In the genomic region with DNA sequence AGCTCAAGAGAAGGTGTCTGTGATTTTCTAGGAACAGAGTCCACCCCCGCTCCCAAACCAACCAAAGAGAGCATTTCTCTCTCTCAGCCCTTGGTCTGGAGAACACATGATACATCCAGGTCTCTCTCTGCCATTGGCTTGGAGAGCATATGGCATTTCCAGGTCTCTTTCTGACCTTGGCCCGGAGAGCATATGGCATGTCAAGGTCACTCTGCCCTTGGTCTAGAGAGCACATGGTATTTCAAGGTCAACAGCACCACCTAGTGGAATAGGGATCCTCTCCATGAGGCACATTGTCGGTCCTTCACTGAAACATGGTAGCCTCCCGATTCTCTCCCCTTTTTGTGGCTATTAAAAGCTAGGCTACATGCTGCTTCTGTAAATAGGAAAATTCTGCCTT, we compare ENCODE assay signal across 10 cellular contexts.
DNase-seq lines count a peak whose midpoint lies in the region; ATAC-seq, FAIRE-seq and TF ChIP-seq lines count a peak whose summit lies in the region.
"Had no signal": no experiment of that assay in that cellular context is flagged by ENCODE, and none has a peak within 500 bp of the region (broad histone marks: within the 10 kb centered on the region; RNA-seq: fewer than 3 reads in every experiment).

No MANE protein-coding gene starts in this region.

- 23% methylated on average over 4 of the region's 4 CpGs for WGBS in HepG2 (ENCODE audit: low lambda C conversion rate)
- 28 to 63% methylated on average over 3 of the region's 4 CpGs for WGBS in gastroesophageal sphincter (ENCODE audit: low coverage in 1 of 2), 2 donors

- H3K4me1 ChIP-seq in RWPE2 (ENCODE audit: insufficient read depth, poor library complexity, severe bottlenecking) (no peaks in the 10 kb centered on the region), HepG2 (ENCODE audit: insufficient read depth, low read length) (no peaks in the 10 kb centered on the region), gastroesophageal sphincter (no peaks in the 10 kb centered on the region)

- no TSS peak for BruUV-seq in HepG2 (replicated peaks; lab: Mats Ljungman, UMichigan)

- H3K27ac ChIP-seq in RWPE2 (ENCODE audit: poor library complexity, severe bottlenecking), result no peak overlapping the region
- no peak overlapping the region for H3K27ac ChIP-seq in HepG2 (ENCODE audit: extremely low read length, insufficient read depth, low read length)
- no peak overlapping the region for H3K27ac ChIP-seq in gastroesophageal sphincter
- H3K27ac ChIP-seq: thoracic aorta had no signal

- TF ChIP-seq RAD21 in HepG2 (CRISPR knock-in tag; IDR thresholded peaks at IDR 0.05), result 0 out of 2 replicates have a peak, but pooled peaks have one; percentile 20

- no peaks in the 10 kb centered on the region for H4K20me1 ChIP-seq in HepG2 (ENCODE audit: insufficient read depth, low read length)

- intact Hi-C loops in HepG2 (cut with micrococcal nuclease; ENCODE audit: unreplicated experiment), result loop anchor here (2.0 to 5.0 kb wide), 3 partner anchors 782 to 927 kb away; no protein-coding TSS in a partner anchor

- no peaks in the 10 kb centered on the region for H3K9me3 ChIP-seq in RWPE2 (ENCODE audit: severe bottlenecking)
- no peaks in the 10 kb centered on the region; the same call in 1 of the 2 replicates for H3K9me3 ChIP-seq in HepG2 (ENCODE audit: low read length)
- H3K9me3 ChIP-seq in gastroesophageal sphincter, result peaks cover 0 to 14% (median 0%) of the 10 kb centered on the region in 3 donors
- H3K9me3 ChIP-seq: thoracic aorta had no signal

- H3K4me3 ChIP-seq in HFF-Myc (replicated peaks; ENCODE audit: low read depth, low read length) (no peak overlapping the region), RWPE2 (ENCODE audit: severe bottlenecking) (no peak overlapping the region), HepG2 (replicated peaks in 1 of 3; ENCODE audit: insufficient read depth in 1 of 3, low read depth in 2 of 3, low read length in 3 of 3) (no peak overlapping the region), gastroesophageal sphincter (no peak overlapping the region)
- H3K4me3 ChIP-seq: thoracic aorta had no signal

- H3K4me2 ChIP-seq in HepG2 (ENCODE audit: low read depth, low read length), result peak overlapping the region; percentile 2; the same call in 1 of the 2 replicates

- peak; percentile 86 for FAIRE-seq in HepG2 (lab: Jason Lieb, UNC)
- FAIRE-seq: islet of Langerhans had no signal

- no peak overlapping the region for H3K9ac ChIP-seq in HepG2 (ENCODE audit: insufficient read depth, low read depth, low read length)

- H2AFZ ChIP-seq in HepG2 (ENCODE audit: low read length), result no peak overlapping the region

- TF ChIP-seq CTCF in GM12872 (IDR thresholded peaks at IDR 0.05; ENCODE audit: insufficient read depth, low read depth, low read length), result peak; percentile 67
- TF ChIP-seq CTCF in HFF-Myc (IDR thresholded peaks at IDR 0.05; ENCODE audit: low read depth, low read length, missing control alignments), result peak; percentile 17
- TF ChIP-seq CTCF in RWPE2 (IDR thresholded peaks at IDR 0.05; ENCODE audit: poor library complexity, severe bottlenecking), result peak; percentile 44
- TF ChIP-seq CTCF in HepG2 (CRISPR knock-in tag; IDR thresholded peaks at IDR 0.05), result peak; percentile 82
- no peak for TF ChIP-seq CTCF in gastroesophageal sphincter (IDR thresholded peaks at IDR 0.05)

- in situ Hi-C loops in HepG2 (cut with HindIII; ENCODE audit: extremely low pct_ligation_motif_present, low pct_unique_long_range_greater_than_20kb), result loop anchor here (25.0 kb wide), 1 partner anchor 922 kb away; no protein-coding TSS in a partner anchor

- POLR2A ChIA-PET in HepG2 (lab: Yijun Ruan, JAX), result no interaction called here

- ATAC-seq in RWPE2 (ENCODE audit: low read depth) (no peak), HepG2 (peak; percentile 88), HG03135 (IDR thresholded peaks at IDR 0.05; ENCODE audit: unreplicated experiment) (no peak), GM21447 (IDR thresholded peaks at IDR 0.05; ENCODE audit: unreplicated experiment) (no peak), gastroesophageal sphincter (no peak), HG03354 (IDR thresholded peaks at IDR 0.05; ENCODE audit: poor library complexity, severe bottlenecking, unreplicated experiment) (no peak)

- DNase-seq in HFF-Myc (ENCODE audit: extremely low read depth, low read depth) (no peak), RWPE2 (ENCODE audit: low spot score) (no peak), HepG2 (ENCODE audit: low spot score) (peak; percentile 52)

- TF ChIP-seq EP300 in HepG2 (IDR thresholded peaks at IDR 0.05; ENCODE audit: low read depth in 2 of 2, low read length in 2 of 2) (no peak), HepG2 (CRISPR knock-in tag; IDR thresholded peaks at IDR 0.05; ENCODE audit: borderline replicate concordance) (no peak), gastroesophageal sphincter (IDR thresholded peaks at IDR 0.05) (no peak)

- H3K79me2 ChIP-seq in HepG2 (ENCODE audit: insufficient read depth, low read length), result no peaks in the 10 kb centered on the region

- H3K27me3 ChIP-seq in RWPE2 (ENCODE audit: insufficient read depth, poor library complexity, severe bottlenecking) (no peaks in the 10 kb centered on the region), HepG2 (ENCODE audit: control insufficient read depth in 1 of 2, insufficient read depth in 2 of 2, low read length in 2 of 2) (no peaks in the 10 kb centered on the region), gastroesophageal sphincter (no peaks in the 10 kb centered on the region)

- CTCF ChIA-PET in HepG2 (lab: Yijun Ruan, JAX; ENCODE audit: low intra/inter-chr PET ratio, low total read pairs), result interaction anchor here (1.2 kb wide), 1 partner anchor 662 kb away, joined by 3 read pairs; no protein-coding TSS in a partner anchor

- TF ChIP-seq POLR2A in HepG2 (IDR thresholded peaks at IDR 0.05; ENCODE audit: insufficient read depth in 1 of 2, low read depth in 2 of 2, low read length in 2 of 2) (no peak), gastroesophageal sphincter (IDR thresholded peaks at IDR 0.05) (no peak)

- H3K36me3 ChIP-seq in RWPE2 (ENCODE audit: low read depth) (no peaks in the 10 kb centered on the region), HepG2 (replicated peaks in 1 of 2; ENCODE audit: control insufficient read depth in 1 of 2, insufficient read depth in 2 of 2, low read length in 2 of 2) (no peaks in the 10 kb centered on the region), gastroesophageal sphincter (no peaks in the 10 kb centered on the region)
- H3K36me3 ChIP-seq: thoracic aorta had no signal

TF ChIP-seq in HepG2, 621 proteins besides CTCF, POLR2A, EP300 and RAD21 (continues in another document):
- TF ChIP-seq ZNF780A (CRISPR knock-in tag; IDR thresholded peaks at IDR 0.05) (no peak), TCF12 (IDR thresholded peaks at IDR 0.05) (no peak), TCF12 (CRISPR knock-in tag; IDR thresholded peaks at IDR 0.05) (no peak), ESRRA (CRISPR knock-in tag; IDR thresholded peaks at IDR 0.05; ENCODE audit: low read depth) (peak; percentile 100), FOSL2 (CRISPR knock-in tag; IDR thresholded peaks at IDR 0.05) (no peak), ZNF614 (CRISPR knock-in tag; IDR thresholded peaks at IDR 0.05; ENCODE audit: borderline replicate concordance) (no peak), HNRNPL (IDR thresholded peaks at IDR 0.05; ENCODE audit: low read depth, low read length) (no peak), HDAC6 (IDR thresholded peaks at IDR 0.05; ENCODE audit: low read depth, low read length) (no peak), PHF21A (CRISPR knock-in tag; IDR thresholded peaks at IDR 0.05) (no peak), TCF7L2 (IDR thresholded peaks at IDR 0.05; ENCODE audit: low read depth, low read length) (no peak), KLF15 (CRISPR knock-in tag; IDR thresholded peaks at IDR 0.05; ENCODE audit: borderline replicate concordance) (no peak), TSC22D2 (CRISPR knock-in tag; IDR thresholded peaks at IDR 0.05; ENCODE audit: borderline replicate concordance) (no peak), NR2C2 (CRISPR knock-in tag; IDR thresholded peaks at IDR 0.05; ENCODE audit: borderline replicate concordance) (peak; percentile 51; the same call in 1 of the 2 replicates), RARA (CRISPR knock-in tag; IDR thresholded peaks at IDR 0.05) (peak; percentile 39; the same call in 1 of the 2 replicates), ZNF501 (CRISPR knock-in tag; IDR thresholded peaks at IDR 0.05) (no peak), FLYWCH1 (CRISPR knock-in tag; IDR thresholded peaks at IDR 0.05) (no peak), MYC (CRISPR knock-in tag; IDR thresholded peaks at IDR 0.05; ENCODE audit: borderline replicate concordance) (peak; percentile 50; the same call in 1 of the 2 replicates), HNF4A (CRISPR knock-in tag; IDR thresholded peaks at IDR 0.05) (peak; percentile 59), STAG1 (CRISPR knock-in tag; IDR thresholded peaks at IDR 0.05) (peak; percentile 75)
- TF ChIP-seq, protein P1, sequence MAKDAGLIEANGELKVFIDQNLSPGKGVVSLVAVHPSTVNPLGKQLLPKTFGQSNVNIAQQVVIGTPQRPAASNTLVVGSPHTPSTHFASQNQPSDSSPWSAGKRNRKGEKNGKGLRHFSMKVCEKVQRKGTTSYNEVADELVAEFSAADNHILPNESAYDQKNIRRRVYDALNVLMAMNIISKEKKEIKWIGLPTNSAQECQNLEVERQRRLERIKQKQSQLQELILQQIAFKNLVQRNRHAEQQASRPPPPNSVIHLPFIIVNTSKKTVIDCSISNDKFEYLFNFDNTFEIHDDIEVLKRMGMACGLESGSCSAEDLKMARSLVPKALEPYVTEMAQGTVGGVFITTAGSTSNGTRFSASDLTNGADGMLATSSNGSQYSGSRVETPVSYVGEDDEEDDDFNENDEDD (CRISPR knock-in tag; IDR thresholded peaks at IDR 0.05; ENCODE audit: borderline replicate concordance), result no peak
- TF ChIP-seq, protein P2, sequence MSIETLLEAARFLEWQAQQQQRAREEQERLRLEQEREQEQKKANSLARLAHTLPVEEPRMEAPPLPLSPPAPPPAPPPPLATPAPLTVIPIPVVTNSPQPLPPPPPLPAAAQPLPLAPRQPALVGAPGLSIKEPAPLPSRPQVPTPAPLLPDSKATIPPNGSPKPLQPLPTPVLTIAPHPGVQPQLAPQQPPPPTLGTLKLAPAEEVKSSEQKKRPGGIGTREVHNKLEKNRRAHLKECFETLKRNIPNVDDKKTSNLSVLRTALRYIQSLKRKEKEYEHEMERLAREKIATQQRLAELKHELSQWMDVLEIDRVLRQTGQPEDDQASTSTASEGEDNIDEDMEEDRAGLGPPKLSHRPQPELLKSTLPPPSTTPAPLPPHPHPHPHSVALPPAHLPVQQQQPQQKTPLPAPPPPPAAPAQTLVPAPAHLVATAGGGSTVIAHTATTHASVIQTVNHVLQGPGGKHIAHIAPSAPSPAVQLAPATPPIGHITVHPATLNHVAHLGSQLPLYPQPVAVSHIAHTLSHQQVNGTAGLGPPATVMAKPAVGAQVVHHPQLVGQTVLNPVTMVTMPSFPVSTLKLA (IDR thresholded peaks at IDR 0.05), result peak; percentile 53

Comparison
In these comparisons a context has a peak if more than half of its experiments do, and no peak if none do; other contexts are left out.
1. CTCF ChIP-seq: peak in GM12872 (single experiment), HFF-Myc (single experiment), RWPE2 (single experiment) and HepG2 (single experiment); none in gastroesophageal sphincter (0 of 4).